ENCODE assay signal across 11 cellular contexts in the genomic region with DNA sequence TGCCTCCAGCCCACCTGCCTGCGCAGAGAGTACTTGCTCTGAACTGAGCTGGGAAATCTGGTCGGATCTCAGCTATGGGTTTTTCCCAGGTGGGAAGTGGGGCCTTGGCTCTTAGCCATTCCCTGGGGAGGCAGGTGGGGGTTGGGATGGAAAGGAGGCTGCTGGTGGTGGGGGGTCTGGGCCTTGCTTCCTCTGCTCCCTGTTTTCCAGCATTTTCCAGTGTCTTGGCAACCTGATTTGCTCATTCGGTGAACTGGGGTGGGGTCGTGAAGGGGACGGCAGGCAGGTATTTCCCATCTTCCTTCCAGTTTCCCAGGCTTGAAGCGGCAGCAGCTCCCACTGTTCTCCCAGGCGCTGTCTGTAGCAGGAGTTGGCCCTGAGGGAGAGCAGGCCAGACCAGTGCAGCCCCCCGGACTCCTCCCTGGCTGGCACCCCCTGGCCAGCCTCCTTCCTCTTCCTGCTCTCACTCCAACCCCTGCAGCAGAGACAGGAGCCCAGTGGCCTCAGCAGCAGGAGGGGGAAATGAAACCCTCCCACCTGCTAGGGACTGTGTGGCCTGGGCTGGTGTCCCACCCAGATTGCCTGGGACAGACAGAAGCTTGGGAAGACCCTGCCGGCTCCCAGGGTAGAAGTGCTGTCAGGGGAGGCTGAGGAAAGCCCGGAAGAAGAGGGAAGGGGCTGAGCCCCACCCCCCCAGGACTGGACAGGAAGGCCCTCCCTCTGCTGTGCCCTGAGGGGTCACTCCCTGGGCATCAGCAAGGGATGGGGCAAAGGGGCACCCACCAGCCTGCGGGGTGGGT. TPM values are rescaled to one million over a fixed set of nuclear protein-coding genes. Genes with fewer than 3 reads are reported as not detected.
A peak's percentile ranks its signal among the peaks of the same experiment; 100 is the strongest.
DNase-seq lines count a peak whose midpoint lies in the region; ATAC-seq and TF ChIP-seq lines count a peak whose summit lies in the region.
"Had no signal": no experiment of that assay in that cellular context is flagged by ENCODE, and none has a peak within 500 bp of the region (broad histone marks: within the 10 kb centered on the region; RNA-seq: fewer than 3 reads in every experiment).

No MANE protein-coding gene starts in this region.

- peaks cover 58 to 81% of the 10 kb centered on the region in 2 experiments for H3K36me3 ChIP-seq in mesenchymal stem cell (ENCODE audit: control insufficient read depth in 1 of 2, insufficient read depth in 2 of 2, low read depth in 1 of 2, low read length in 2 of 2)
- H3K36me3 ChIP-seq in tibial nerve: peaks cover 0 to 57% (median 16%) of the 10 kb centered on the region in 3 donors

- H3K18ac ChIP-seq in mesenchymal stem cell (ENCODE audit: low read depth in 1 of 2, low read length in 2 of 2): peak overlapping the region; percentile 35 to 38

- H3K4me1 ChIP-seq in mesenchymal stem cell (ENCODE audit: control insufficient read depth, insufficient read depth, low read depth, low read length) (peaks cover 71% of the 10 kb centered on the region), tibial nerve (peaks cover 0 to 94% (median 68%) of the 10 kb centered on the region in 4 donors)

- H3K27ac Mint-ChIP-seq in activated naive CD4-positive, alpha-beta T cell treated with anti-CD3 and anti-CD28 coated beads for 36 hours: peak overlapping the region; percentile 26
- H3K27ac Mint-ChIP-seq in activated naive CD4-positive, alpha-beta T cell treated with anti-CD3 and anti-CD28 coated beads, Interleukin-2, amount 50 U/mL, for 72 hours: peak overlapping the region; percentile 44 to 68

- TF ChIP-seq POLR2A in tibial nerve (IDR thresholded peaks at IDR 0.05): no peak

- H3K27ac ChIP-seq in mesenchymal stem cell (ENCODE audit: low read length, poor library complexity, severe bottlenecking) (no peak overlapping the region), tibial nerve (peak overlapping the region; percentile 4 to 100 (median 99))

- CTCF ChIA-PET in activated naive CD4-positive, alpha-beta T cell treated with anti-CD3 and anti-CD28 coated beads for 36 hours (lab: Charles Lee): interaction anchor here (0.6 kb wide), 1 partner anchor 62 kb away, joined by 5 read pairs; no protein-coding TSS in a partner anchor

- H3K4me3 ChIP-seq in mesenchymal stem cell (ENCODE audit: insufficient read depth in 1 of 2, low read depth in 1 of 2, low read length in 2 of 2) (peak overlapping the region; percentile 32 to 43), tibial nerve (peak overlapping the region in 1 of 4 donors; percentile 99)

- H3K23ac ChIP-seq in mesenchymal stem cell (ENCODE audit: low read length in 2 of 2): peak overlapping the region in 1 of 2 experiments; percentile 26

- no peak overlapping the region for H2BK15ac ChIP-seq in mesenchymal stem cell (ENCODE audit: low read depth, poor library complexity, severe bottlenecking)

- intact Hi-C loops in activated naive CD4-positive, alpha-beta T cell treated with anti-CD3 and anti-CD28 coated beads for 36 hours (cut with micrococcal nuclease): no loop called here

- H2AK5ac ChIP-seq in mesenchymal stem cell (ENCODE audit: low read length, severe bottlenecking): peak overlapping the region; percentile 38

- 76% methylated on average over 11 of the region's 11 CpGs for WGBS in mesenchymal stem cell
- 34 to 44% methylated on average over 10 to 11 of the region's 11 CpGs for WGBS in tibial nerve, 2 donors

- no peaks in the 10 kb centered on the region for H3K27me3 Mint-ChIP-seq in activated naive CD4-positive, alpha-beta T cell treated with anti-CD3 and anti-CD28 coated beads for 36 hours (ENCODE audit: low read depth)

- no peak overlapping the region for H2BK5ac ChIP-seq in mesenchymal stem cell (ENCODE audit: low read depth, low read length, poor library complexity, severe bottlenecking)

- no peak overlapping the region for H4K91ac ChIP-seq in mesenchymal stem cell (ENCODE audit: low read length)

- peaks cover 73% of the 10 kb centered on the region for H3K4me1 Mint-ChIP-seq in activated naive CD4-positive, alpha-beta T cell treated with anti-CD3 and anti-CD28 coated beads for 36 hours (ENCODE audit: low read depth)

- no peak for DNase-seq in activated naive CD4-positive, alpha-beta T cell treated with anti-CD3 and anti-CD28 coated beads for 36 hours
- DNase-seq in activated naive CD4-positive, alpha-beta T cell (lab: John Stamatoyannopoulos, UW): no peak
- no peak for DNase-seq in activated naive CD4-positive, alpha-beta T cell treated with anti-CD3 and anti-CD28 coated beads, Interleukin-2, amount 50 U/mL, for 72 hours (ENCODE audit: low spot score in 2 of 2)
- DNase-seq in mesenchymal stem cell (no peak), tibial nerve (ENCODE audit: low spot score in 2 of 2) (no peak), cerebellum (ENCODE audit: low spot score) (no peak), NCI-H187 treated with DMSO at 0.1 percent for 48 hours (lab: John Stamatoyannopoulos, UW) (no peak)
- DNase-seq: activated effector memory CD4-positive, alpha-beta T cell treated with anti-CD3 and anti-CD28 coated beads, Interleukin-2, amount 50 U/mL, for 16 hours; AML-193; stimulated activated CD4-positive, alpha-beta T cell treated with anti-CD3 and anti-CD28 coated beads, Interleukin-4, amount 100 ng/mL, for 24 hours had no signal

- no peak overlapping the region for H2BK120ac ChIP-seq in mesenchymal stem cell (ENCODE audit: low read depth, low read length)

- TF ChIP-seq EP300 in tibial nerve (IDR thresholded peaks at IDR 0.05): no peak

- H2BK12ac ChIP-seq in mesenchymal stem cell (ENCODE audit: low read length in 2 of 2): no peak overlapping the region

- peaks cover 10% of the 10 kb centered on the region for H3K36me3 Mint-ChIP-seq in activated naive CD4-positive, alpha-beta T cell treated with anti-CD3 and anti-CD28 coated beads for 36 hours (ENCODE audit: low read depth)
- peaks cover 0 to 11% of the 10 kb centered on the region in 2 donors for H3K36me3 Mint-ChIP-seq in activated naive CD4-positive, alpha-beta T cell treated with anti-CD3 and anti-CD28 coated beads, Interleukin-2, amount 50 U/mL, for 72 hours

- no peak for ATAC-seq in activated naive CD4-positive, alpha-beta T cell treated with anti-CD3 and anti-CD28 coated beads, Interleukin-2, amount 50 U/mL, for 72 hours
- no peak for ATAC-seq in HG03469 (IDR thresholded peaks at IDR 0.05; ENCODE audit: unreplicated experiment)

- no peaks in the 10 kb centered on the region for H3K9me3 Mint-ChIP-seq in activated naive CD4-positive, alpha-beta T cell treated with anti-CD3 and anti-CD28 coated beads for 36 hours
- H3K9me3 Mint-ChIP-seq in activated naive CD4-positive, alpha-beta T cell treated with anti-CD3 and anti-CD28 coated beads, Interleukin-2, amount 50 U/mL, for 72 hours: no peaks in the 10 kb centered on the region

- H3K4ac ChIP-seq in mesenchymal stem cell (ENCODE audit: low read depth in 1 of 2, low read length in 2 of 2): no peak overlapping the region

- peak overlapping the region; percentile 35 for H3K9ac ChIP-seq in mesenchymal stem cell (ENCODE audit: low read length)

- no peaks in the 10 kb centered on the region for H3K27me3 ChIP-seq in mesenchymal stem cell (ENCODE audit: control insufficient read depth in 1 of 2, insufficient read depth in 1 of 2, low read length in 2 of 2)
- no peaks in the 10 kb centered on the region for H3K27me3 ChIP-seq in tibial nerve

- no peak overlapping the region for H3K4me2 ChIP-seq in mesenchymal stem cell (ENCODE audit: low read length, poor library complexity, severe bottlenecking)

- no peak for TF ChIP-seq CTCF in tibial nerve (IDR thresholded peaks at IDR 0.05)

- peaks cover 13% of the 10 kb centered on the region for H3K79me1 ChIP-seq in mesenchymal stem cell (replicated peaks; ENCODE audit: low read length, poor library complexity, severe bottlenecking)

- H3K9me3 ChIP-seq in mesenchymal stem cell (ENCODE audit: control insufficient read depth, low read length) (no peaks in the 10 kb centered on the region), tibial nerve (no peaks in the 10 kb centered on the region)

- no peak overlapping the region for H4K8ac ChIP-seq in mesenchymal stem cell (ENCODE audit: low read length)

- H2AFZ ChIP-seq in mesenchymal stem cell (ENCODE audit: low read depth, low read length): no peak overlapping the region

- peak overlapping the region in 1 of 2 experiments; percentile 53 for H3K14ac ChIP-seq in mesenchymal stem cell (ENCODE audit: low read length in 2 of 2)

- no peak overlapping the region for H3K4me3 Mint-ChIP-seq in activated naive CD4-positive, alpha-beta T cell treated with anti-CD3 and anti-CD28 coated beads for 36 hours

RNA-seq across cellular contexts. Expression of a gene that starts 6.6 kb away (rescaled TPM):
- total RNA-seq in activated naive CD4-positive, alpha-beta T cell treated with anti-CD3 and anti-CD28 coated beads for 36 hours: 10 to 100 TPM; 18.8 to 20.0 TPM
- total RNA-seq in activated naive CD4-positive, alpha-beta T cell treated with anti-CD3 and anti-CD28 coated beads, Interleukin-2, amount 50 U/mL, for 72 hours: 10 to 100 TPM; 22.9 to 47.3 TPM
- polyA plus RNA-seq in mesenchymal stem cell (2013, experiment 1 of 2): 113 TPM
- polyA plus RNA-seq in mesenchymal stem cell (2013, experiment 2 of 2): 115 TPM
- total RNA-seq in tibial nerve: 100 to 1,000 TPM; 156 to 206 (median 157) TPM
- 50.3 TPM for total RNA-seq in cerebellum
